8 cellular contexts compared by ENCODE assay signal in genomic region chr9:123929870-123930831, GRCh38. TPM values are rescaled to one million over a fixed set of nuclear protein-coding genes. Genes with fewer than 3 reads are reported as not detected.
DNase-seq lines count a peak whose midpoint lies in the region; ATAC-seq and TF ChIP-seq lines count a peak whose summit lies in the region.

TSS of gene DENND1A (minus strand) at chr9:123930126. CDS start at chr9:123929905, 221 bp downstream.

- peak within 1 kb of the TSS; percentile 87 for H2AFZ ChIP-seq in hepatocyte

- no peaks in the 10 kb centered on the region for H3K36me3 ChIP-seq in hepatocyte (replicated peaks; ENCODE audit: insufficient read depth, low read depth)

- TF ChIP-seq CTCF in astrocyte of the cerebellum (IDR thresholded peaks at IDR 0.05; ENCODE audit: low read depth, low read length, missing control alignments) (no peak), hepatocyte (IDR thresholded peaks at IDR 0.05; ENCODE audit: poor library complexity) (no peak)

- H3K9me3 ChIP-seq in hepatocyte (ENCODE audit: low read depth) = no peaks in the 10 kb centered on the region

- ATAC-seq in HG02870 (IDR thresholded peaks at IDR 0.05; ENCODE audit: unreplicated experiment) = peak; percentile 56

- DNase-seq in NCI-H146 treated with DMSO at 0.1 percent for 48 hours (lab: John Stamatoyannopoulos, UW; ENCODE audit: unreplicated experiment) = peak; percentile 72
- peak; percentile 77 for DNase-seq in T-helper 22 cell (ENCODE audit: low read depth)
- DNase-seq in astrocyte of the cerebellum (ENCODE audit: low read depth) = peak; percentile 68
- peak; percentile 96 for DNase-seq in hepatocyte (ENCODE audit: low spot score)
- peak; percentile 87 for DNase-seq in retina
- no peak for DNase-seq in OCI-M2 (lab: John Stamatoyannopoulos, UW; ENCODE audit: unreplicated experiment)

- H3K4me1 ChIP-seq in hepatocyte (ENCODE audit: insufficient read depth) = peaks cover 32% of the 10 kb centered on the region

- no peaks in the 10 kb centered on the region for H3K9me2 ChIP-seq in hepatocyte (replicated peaks; ENCODE audit: insufficient read depth)

- H3K27me3 ChIP-seq in hepatocyte = no peaks in the 10 kb centered on the region

- 11% methylated on average over 36 of the region's 83 CpGs for WGBS in hepatocyte (ENCODE audit: low lambda C conversion rate, missing lambda C conversion rate)

- H3K4me2 ChIP-seq in hepatocyte = peak within 1 kb of the TSS; percentile 88

- peak within 1 kb of the TSS; percentile 64 for H3K4me3 ChIP-seq in astrocyte of the cerebellum (ENCODE audit: low read depth, low read length)
- peak within 1 kb of the TSS; percentile 51 for H3K4me3 ChIP-seq in hepatocyte

- TF ChIP-seq POLR2A in GM15510 (IDR thresholded peaks at IDR 0.05; ENCODE audit: borderline replicate concordance, extremely low read depth, insufficient read length) = peak; percentile 62

- H3K27ac ChIP-seq in hepatocyte = peak within 1 kb of the TSS; percentile 93

- H3K79me2 ChIP-seq in hepatocyte = peaks cover 25% of the 10 kb centered on the region

- no peaks in the 10 kb centered on the region for H4K20me1 ChIP-seq in hepatocyte (ENCODE audit: insufficient read depth, poor library complexity, severe bottlenecking)

- in situ Hi-C loops in astrocyte of the cerebellum (cut with HindIII; ENCODE audit: low sequenced_read_pairs) = loop anchor here (5.0 kb wide), 1 partner anchor 388 kb away; no protein-coding TSS in a partner anchor

RNA-seq across cellular contexts. Expression of gene DENND1A, which starts in this region (rescaled TPM):
- total RNA-seq in hepatocyte = 24.0 and 25.2 TPM in 2 replicates
- polyA plus RNA-seq in hepatocyte = 28.0 and 28.9 TPM in 2 replicates
